Comparison of ENCODE assay signal across 17 cellular contexts in genomic region chr1:151416231-151416630, GRCh38. TPM values are rescaled to one million over a fixed set of nuclear protein-coding genes. Genes with fewer than 3 reads are reported as not detected.
DNase-seq lines count a peak whose midpoint lies in the region; ATAC-seq and TF ChIP-seq lines count a peak whose summit lies in the region.
"Had no signal": no experiment of that assay in that cellular context is flagged by ENCODE, and none has a peak within 500 bp of the region (broad histone marks: within the 10 kb centered on the region; RNA-seq: fewer than 3 reads in every experiment).

No MANE protein-coding gene starts in this region.

- no peak overlapping the region for H3K4ac ChIP-seq in mesenchymal stem cell (ENCODE audit: low read depth in 1 of 2, low read length in 2 of 2)

- H2BK12ac ChIP-seq in mesenchymal stem cell (ENCODE audit: low read length in 2 of 2) = no peak overlapping the region

- no peak overlapping the region for H3K9ac ChIP-seq in mesenchymal stem cell (ENCODE audit: low read length)

- H3K79me1 ChIP-seq in mesenchymal stem cell (replicated peaks; ENCODE audit: low read length, poor library complexity, severe bottlenecking) = peaks cover 18% of the 10 kb centered on the region

- CTCF ChIA-PET in CD4-positive, alpha-beta memory T cell (lab: Charles Lee; ENCODE audit: partially characterized antibody) = interaction anchor here (0.9 kb wide), 1 partner anchor 10 kb away, joined by 3 read pairs; no protein-coding TSS in a partner anchor

- H4K91ac ChIP-seq in mesenchymal stem cell (ENCODE audit: low read length) = no peak overlapping the region

- no peak overlapping the region for H4K8ac ChIP-seq in mesenchymal stem cell (ENCODE audit: low read length)

- H3K27me3 Mint-ChIP-seq in CD4-positive, alpha-beta memory T cell = no peaks in the 10 kb centered on the region
- H3K27me3 Mint-ChIP-seq: effector memory CD8-positive, alpha-beta T cell; naive thymus-derived CD4-positive, alpha-beta T cell had no signal

- TF ChIP-seq CTCF in AG10803 (conservative IDR thresholded peaks at IDR 0.05; ENCODE audit: low read length) = no peak
- no peak for TF ChIP-seq CTCF in cardiac fibroblast (IDR thresholded peaks at IDR 0.05; ENCODE audit: low read depth, low read length)
- TF ChIP-seq CTCF in GM10266 (IDR thresholded peaks at IDR 0.05; ENCODE audit: control insufficient read depth, insufficient read depth, low read depth, missing control alignments) = no peak

- no peak overlapping the region for H2BK120ac ChIP-seq in mesenchymal stem cell (ENCODE audit: low read depth, low read length)

- no peak overlapping the region for H3K23ac ChIP-seq in mesenchymal stem cell (ENCODE audit: low read length in 2 of 2)

- H2BK15ac ChIP-seq in mesenchymal stem cell (ENCODE audit: low read depth, poor library complexity, severe bottlenecking) = no peak overlapping the region

- no peak overlapping the region for H2AK5ac ChIP-seq in mesenchymal stem cell (ENCODE audit: low read length, severe bottlenecking)

- H3K4me3 ChIP-seq in AG10803 (ENCODE audit: low read length) (no peak overlapping the region), cardiac fibroblast (replicated peaks in 1 of 2; ENCODE audit: low read depth in 2 of 2, low read length in 2 of 2) (no peak overlapping the region), mesenchymal stem cell (ENCODE audit: insufficient read depth in 1 of 2, low read depth in 1 of 2, low read length in 2 of 2) (no peak overlapping the region)
- H3K4me3 ChIP-seq in CD4-positive, alpha-beta memory T cell (ENCODE audit: low read length in 2 of 2) = no peak overlapping the region
- H3K4me3 ChIP-seq: cardiac muscle cell, testis had no signal

- peaks cover 29 to 84% of the 10 kb centered on the region in 2 experiments for H3K36me3 ChIP-seq in mesenchymal stem cell (ENCODE audit: control insufficient read depth in 1 of 2, insufficient read depth in 2 of 2, low read depth in 1 of 2, low read length in 2 of 2)
- peaks cover 21% of the 10 kb centered on the region for H3K36me3 ChIP-seq in CD4-positive, alpha-beta memory T cell (ENCODE audit: insufficient read depth, low read length)

- H3K4me3 Mint-ChIP-seq in CD4-positive, alpha-beta memory T cell = no peak overlapping the region
- H3K4me3 Mint-ChIP-seq: effector memory CD8-positive, alpha-beta T cell; naive thymus-derived CD4-positive, alpha-beta T cell; WTC11 had no signal

- WGBS in mesenchymal stem cell = 100% methylated on average over 4 of the region's 4 CpGs

- H3K27ac ChIP-seq in mesenchymal stem cell (ENCODE audit: low read length, poor library complexity, severe bottlenecking) = no peak overlapping the region
- no peak overlapping the region for H3K27ac ChIP-seq in CD4-positive, alpha-beta memory T cell (ENCODE audit: low read depth, low read length)
- H3K27ac ChIP-seq: cardiac muscle cell, testis had no signal

- H3K18ac ChIP-seq in mesenchymal stem cell (ENCODE audit: low read depth in 1 of 2, low read length in 2 of 2) = no peak overlapping the region

- no peak for ATAC-seq in GM21515 (IDR thresholded peaks at IDR 0.05; ENCODE audit: unreplicated experiment)
- ATAC-seq: effector memory CD8-positive, alpha-beta T cell; naive thymus-derived CD4-positive, alpha-beta T cell; WTC11 had no signal

- intact Hi-C loops in CD4-positive, alpha-beta memory T cell (cut with micrococcal nuclease) = no loop called here

- no peaks in the 10 kb centered on the region for H3K9me3 ChIP-seq in mesenchymal stem cell (ENCODE audit: control insufficient read depth, low read length)
- no peaks in the 10 kb centered on the region for H3K9me3 ChIP-seq in CD4-positive, alpha-beta memory T cell (ENCODE audit: control insufficient read depth in 1 of 2, low read length in 2 of 2)
- H3K9me3 ChIP-seq: testis had no signal

- H3K4me1 ChIP-seq in mesenchymal stem cell (ENCODE audit: control insufficient read depth, insufficient read depth, low read depth, low read length) = no peaks in the 10 kb centered on the region
- H3K4me1 ChIP-seq in CD4-positive, alpha-beta memory T cell (ENCODE audit: insufficient read depth, low read length) = no peaks in the 10 kb centered on the region
- H3K4me1 ChIP-seq: testis had no signal

- DNase-seq in AG10803 (ENCODE audit: low read depth) (peak; percentile 63), LHCN-M2 (ENCODE audit: low read depth) (peak; percentile 66), cardiac fibroblast (ENCODE audit: low read depth in 2 of 2) (peak; percentile 70 to 85), mesenchymal stem cell (peak; percentile 70), SKM-1 treated with dmso at 0.1 percent for 144 hours (lab: John Stamatoyannopoulos, UW; ENCODE audit: unreplicated experiment) (no peak), GM10266 (ENCODE audit: extremely low spot score) (no peak)
- no peak for DNase-seq in CD4-positive, alpha-beta memory T cell
- DNase-seq: C1 segment of cervical spinal cord; effector memory CD8-positive, alpha-beta T cell; head of caudate nucleus; naive thymus-derived CD4-positive, alpha-beta T cell; NCI-H1048; stimulated activated CD4-positive, alpha-beta T cell treated with anti-CD3 and anti-CD28 coated beads, Interleukin-1b, Interleukin-23, amount 100 ng/mL, for 48 hours; testis had no signal

- no peak overlapping the region for H2AFZ ChIP-seq in mesenchymal stem cell (ENCODE audit: low read depth, low read length)

- POLR2A ChIA-PET in CD4-positive, alpha-beta memory T cell (lab: Charles Lee; ENCODE audit: partially characterized antibody) = no interaction called here

- no peaks in the 10 kb centered on the region for H3K4me1 Mint-ChIP-seq in CD4-positive, alpha-beta memory T cell
- H3K4me1 Mint-ChIP-seq: WTC11 had no signal

- peaks cover 0 to 3% (median 0%) of the 10 kb centered on the region in 8 donors for H3K9me3 Mint-ChIP-seq in CD4-positive, alpha-beta memory T cell
- H3K9me3 Mint-ChIP-seq: effector memory CD8-positive, alpha-beta T cell; WTC11 had no signal

- H3K27me3 ChIP-seq in mesenchymal stem cell (ENCODE audit: control insufficient read depth in 1 of 2, insufficient read depth in 1 of 2, low read length in 2 of 2) = no peaks in the 10 kb centered on the region
- no peaks in the 10 kb centered on the region for H3K27me3 ChIP-seq in CD4-positive, alpha-beta memory T cell (ENCODE audit: insufficient read depth, low read length)
- H3K27me3 ChIP-seq: cardiac muscle cell, testis had no signal

- no peak overlapping the region for H3K4me2 ChIP-seq in mesenchymal stem cell (ENCODE audit: low read length, poor library complexity, severe bottlenecking)

- H3K27ac Mint-ChIP-seq in CD4-positive, alpha-beta memory T cell = no peak overlapping the region
- H3K27ac Mint-ChIP-seq: effector memory CD8-positive, alpha-beta T cell; naive thymus-derived CD4-positive, alpha-beta T cell; WTC11 had no signal

- H3K36me3 Mint-ChIP-seq in CD4-positive, alpha-beta memory T cell = peaks cover 44 to 51% of the 10 kb centered on the region in 2 donors

- H3K14ac ChIP-seq in mesenchymal stem cell (ENCODE audit: low read length in 2 of 2) = no peak overlapping the region

- H2BK5ac ChIP-seq in mesenchymal stem cell (ENCODE audit: low read depth, low read length, poor library complexity, severe bottlenecking) = no peak overlapping the region

RNA-seq across cellular contexts. Expression of gene PSMB4, which starts 16.9 kb away (rescaled TPM):
- total RNA-seq in LHCN-M2 (2014; rRNA removed) = 238 and 258 TPM in 2 replicates
- polyA plus RNA-seq in LHCN-M2 (2012) = 418 TPM
- 383 TPM for polyA plus RNA-seq in mesenchymal stem cell (2013, experiment 1 of 2)
- 390 TPM for polyA plus RNA-seq in mesenchymal stem cell (2013, experiment 2 of 2)
- 100 to 1,000 TPM; 189 to 202 TPM for total RNA-seq in CD4-positive, alpha-beta memory T cell
- 10 to 100 TPM; 68.2 to 85.7 TPM for polyA plus RNA-seq in CD4-positive, alpha-beta memory T cell

RNA-seq across cellular contexts. Expression of gene POGZ, which starts 43.1 kb away (rescaled TPM):
- total RNA-seq in LHCN-M2 (2014; rRNA removed) = 16.4 and 24.6 TPM in 2 replicates
- polyA plus RNA-seq in LHCN-M2 (2012) = 17.4 TPM
- polyA plus RNA-seq in mesenchymal stem cell (2013, experiment 1 of 2) = 22.7 TPM
- 18.9 TPM for polyA plus RNA-seq in mesenchymal stem cell (2013, experiment 2 of 2)
- 100 to 1,000 TPM; 125 to 130 TPM for total RNA-seq in CD4-positive, alpha-beta memory T cell
- polyA plus RNA-seq in CD4-positive, alpha-beta memory T cell = 1 to 10 TPM in 1 of 2 donors, under 1 TPM in 1; 0.87 to 6.5 TPM

RNA-seq across cellular contexts. Expression of gene SELENBP1, which starts 43.7 kb away (rescaled TPM):
- 16.2 and 17.9 TPM in 2 replicates for total RNA-seq in LHCN-M2 (2014; rRNA removed)
- 11.6 TPM for polyA plus RNA-seq in LHCN-M2 (2012)
- 23.4 TPM for polyA plus RNA-seq in mesenchymal stem cell (2013, experiment 1 of 2)
- 22.9 TPM for polyA plus RNA-seq in mesenchymal stem cell (2013, experiment 2 of 2)
- not detected for total RNA-seq in CD4-positive, alpha-beta memory T cell
- not detected for polyA plus RNA-seq in CD4-positive, alpha-beta memory T cell
- total RNA-seq: naive thymus-derived CD4-positive, alpha-beta T cell had no signal
- polyA plus RNA-seq: naive thymus-derived CD4-positive, alpha-beta T cell had no signal

Comparison
In these comparisons a context has a peak if more than half of its experiments do, and no peak if none do; other contexts are left out.
1. DNase-seq: peak in AG10803 (single experiment), LHCN-M2 (single experiment), cardiac fibroblast (2 of 2) and mesenchymal stem cell (single experiment); none in SKM-1 treated with dmso at 0.1 percent for 144 hours (single experiment), GM10266 (single experiment) and CD4-positive, alpha-beta memory T cell (0 of 5).
2. RNA of gene SELENBP1, which starts 43.7 kb away (total RNA-seq): 16.2 to 17.9 TPM in LHCN-M2; not detected in CD4-positive, alpha-beta memory T cell; every median in the first group is over 10 times any median in the second.